In the genomic region with DNA sequence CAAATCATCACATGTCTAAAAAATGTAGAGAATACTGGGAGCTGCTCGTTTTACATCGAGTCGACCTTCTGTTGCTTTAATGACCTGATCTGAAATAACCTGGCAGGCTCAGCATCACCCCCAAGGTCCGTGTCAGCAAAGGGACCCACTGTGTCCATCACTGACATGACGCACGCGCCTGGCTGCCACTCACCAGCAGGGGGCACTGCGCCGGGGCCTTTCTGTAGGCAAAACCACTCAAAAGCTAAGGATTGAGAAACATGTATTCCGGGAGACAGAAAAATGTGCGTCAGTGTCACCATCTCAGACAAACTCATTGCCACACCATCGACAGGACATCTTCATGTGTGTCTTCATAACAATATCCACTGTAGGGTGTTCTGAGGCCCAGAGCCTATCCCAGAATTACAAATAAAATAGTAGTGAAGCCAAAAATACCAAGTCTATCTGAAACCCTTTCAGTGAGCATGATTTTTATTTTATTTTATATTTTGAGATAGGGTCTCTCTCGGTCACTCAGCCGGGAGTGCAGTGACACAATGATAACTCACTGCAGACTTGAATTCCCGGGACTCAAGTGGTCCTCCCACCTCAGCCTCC, we compare ENCODE assay signal across 8 cellular contexts.
DNase-seq lines count a peak whose midpoint lies in the region; ATAC-seq, FAIRE-seq and TF ChIP-seq lines count a peak whose summit lies in the region.

No MANE protein-coding gene starts in this region.

- intact Hi-C loops in activated B cell treated with CpG ODN at 0.5 μM for 24 hours (cut with micrococcal nuclease) (loop anchor here (5.0 kb wide), 1 partner anchor 180 kb away; no protein-coding TSS in a partner anchor), left colon (cut with DNase I, micrococcal nuclease) (loop anchor here in 1 of 2 donors (10.0 kb wide), 1 partner anchor 103 kb away; no protein-coding TSS in a partner anchor)

- peaks cover 17% of the 10 kb centered on the region for H3K27me3 Mint-ChIP-seq in activated B cell treated with CpG ODN at 0.5 μM for 24 hours

- no peak for FAIRE-seq in bronchial epithelial cell (lab: Jason Lieb, UNC)

- ATAC-seq in activated B cell treated with CpG ODN at 0.5 μM for 24 hours (ENCODE audit: low read depth) (no peak), left colon (peak; percentile 33), HG02884 (IDR thresholded peaks at IDR 0.05; ENCODE audit: unreplicated experiment) (no peak)

- POLR2A ChIA-PET in activated B cell treated with CpG ODN at 0.5 μM for 24 hours (lab: Charles Lee): no interaction called here

- peaks cover 7% of the 10 kb centered on the region for H3K9me3 Mint-ChIP-seq in activated B cell treated with CpG ODN at 0.5 μM for 24 hours

- H3K36me3 ChIP-seq in bronchial epithelial cell (ENCODE audit: control insufficient read depth, insufficient read depth, low read length): no peaks in the 10 kb centered on the region

- H3K4me3 ChIP-seq in LNCaP clone FGC (ENCODE audit: low read depth, low read length) (no peak overlapping the region), bronchial epithelial cell (ENCODE audit: low read depth, low read length) (no peak overlapping the region)

- H3K27ac Mint-ChIP-seq in activated B cell treated with CpG ODN at 0.5 μM for 24 hours: no peak overlapping the region

- no peaks in the 10 kb centered on the region for H3K36me3 Mint-ChIP-seq in activated B cell treated with CpG ODN at 0.5 μM for 24 hours (ENCODE audit: low read depth)

- H3K4me3 Mint-ChIP-seq in activated B cell treated with CpG ODN at 0.5 μM for 24 hours: no peak overlapping the region

- H3K4me1 Mint-ChIP-seq in activated B cell treated with CpG ODN at 0.5 μM for 24 hours: no peaks in the 10 kb centered on the region

- no peaks in the 10 kb centered on the region for H3K27me3 ChIP-seq in bronchial epithelial cell (ENCODE audit: control insufficient read depth, insufficient read depth, low read length)

- peak; percentile 90 for TF ChIP-seq CTCF in LNCaP clone FGC (IDR thresholded peaks at IDR 0.05; ENCODE audit: control insufficient read depth, extremely low read depth, insufficient read depth)
- no peak for TF ChIP-seq CTCF in activated B cell treated with CpG ODN at 0.5 μM for 24 hours (IDR thresholded peaks at IDR 0.05)
- peak; percentile 57 for TF ChIP-seq CTCF in bronchial epithelial cell (IDR thresholded peaks at IDR 0.05; ENCODE audit: insufficient read depth, low read length, severe bottlenecking)

- CTCF ChIA-PET in activated B cell treated with CpG ODN at 0.5 μM for 24 hours (lab: Charles Lee): interaction anchor here (0.6 to 1.2 kb wide), 4 partner anchors 54 to 152 kb away, joined by 3 to 5 read pairs (median 4); no protein-coding TSS in a partner anchor

- DNase-seq in ELF-1 (ENCODE audit: low read depth, low spot score) (peak; percentile 70), LNCaP clone FGC (ENCODE audit: low read depth) (no peak), activated B cell treated with CpG ODN at 0.5 μM for 24 hours (peak; percentile 25), bronchial epithelial cell (ENCODE audit: low read depth) (peak; percentile 3), left colon (peak; percentile 38 to 70), mesenteric fat pad (ENCODE audit: low spot score) (no peak)
- peak; percentile 20 to 67 (median 29) for DNase-seq in stimulated activated CD4-positive, alpha-beta T cell treated with anti-CD3 and anti-CD28 coated beads, TNF-alpha, amount 100 ng/mL, for 1 hour (ENCODE audit: low read depth in 3 of 3, low spot score in 1 of 3)

Comparison
In these comparisons a context has a peak if more than half of its experiments do, and no peak if none do; other contexts are left out.
1. DNase-seq: peak in ELF-1 (single experiment), activated B cell treated with CpG ODN at 0.5 μM for 24 hours (single experiment), bronchial epithelial cell (single experiment), left colon (2 of 2) and stimulated activated CD4-positive, alpha-beta T cell treated with anti-CD3 and anti-CD28 coated beads, TNF-alpha, amount 100 ng/mL, for 1 hour (3 of 3); none in LNCaP clone FGC (single experiment) and mesenteric fat pad (single experiment).